Comparison of ENCODE assay signal across 8 cellular contexts in genomic region chr1:84573967-84574842, GRCh38. TPM values are rescaled to one million over a fixed set of nuclear protein-coding genes. Genes with fewer than 3 reads are reported as not detected.
A peak's percentile ranks its signal among the peaks of the same experiment; 100 is the strongest.
DNase-seq lines count a peak whose midpoint lies in the region; FAIRE-seq and TF ChIP-seq lines count a peak whose summit lies in the region.

TSS of gene CTBS (minus strand) at chr1:84574440. CDS start at chr1:84574415, 25 bp downstream.

- peaks cover 6% of the 10 kb centered on the region for H3F3A ChIP-seq in MM.1S (ENCODE audit: insufficient read depth, low read length)

- no peaks in the 10 kb centered on the region for H3K27me3 ChIP-seq in MM.1S (replicated peaks; ENCODE audit: insufficient read depth, low read length)
- H3K27me3 ChIP-seq in SJSA1 (replicated peaks): no peaks in the 10 kb centered on the region
- no peaks in the 10 kb centered on the region for H3K27me3 ChIP-seq in neuronal stem cell (ENCODE audit: control insufficient read depth in 3 of 3, insufficient read depth in 3 of 3, low read depth in 1 of 3, low read length in 3 of 3)

- no peaks in the 10 kb centered on the region for H3K4me1 ChIP-seq in MM.1S (ENCODE audit: low read length)
- H3K4me1 ChIP-seq in SJSA1 (replicated peaks): peaks cover 24% of the 10 kb centered on the region
- peaks cover 2 to 4% of the 10 kb centered on the region in 2 donors for H3K4me1 ChIP-seq in neuronal stem cell (ENCODE audit: control insufficient read depth in 2 of 2, insufficient read depth in 1 of 2, low read depth in 1 of 2, low read length in 2 of 2)

- peak within 1 kb of the TSS; percentile 91 for H3K9ac ChIP-seq in MM.1S (ENCODE audit: low read length)
- peak within 1 kb of the TSS; percentile 95 for H3K9ac ChIP-seq in neuronal stem cell (ENCODE audit: low read depth, low read length, poor library complexity)

- peaks cover 28% of the 10 kb centered on the region for H3K4me1 Mint-ChIP-seq in activated naive CD4-positive, alpha-beta T cell treated with anti-CD3 and anti-CD28 coated beads for 36 hours (ENCODE audit: low read depth)

- peak within 1 kb of the TSS; percentile 56 for H3K14ac ChIP-seq in neuronal stem cell (ENCODE audit: low read length)

- peak within 1 kb of the TSS; percentile 98 for H3K18ac ChIP-seq in neuronal stem cell (ENCODE audit: low read length)

- H3K36me3 Mint-ChIP-seq in activated naive CD4-positive, alpha-beta T cell treated with anti-CD3 and anti-CD28 coated beads for 36 hours (ENCODE audit: low read depth): peaks cover 28% of the 10 kb centered on the region

- H2BK120ac ChIP-seq in neuronal stem cell (ENCODE audit: low read depth, low read length): no peak within 1 kb of the TSS

- no peaks in the 10 kb centered on the region for H3K79me2 ChIP-seq in MM.1S (ENCODE audit: low read length)

- peak within 1 kb of the TSS; percentile 98 for H3K27ac ChIP-seq in MM.1S (ENCODE audit: low read length)
- peak within 1 kb of the TSS; percentile 95 for H3K27ac ChIP-seq in SJSA1
- H3K27ac ChIP-seq in neuronal stem cell (replicated peaks; ENCODE audit: low read length): peak within 1 kb of the TSS; percentile 76

- H3K79me1 ChIP-seq in neuronal stem cell (ENCODE audit: low read depth, low read length): no peaks in the 10 kb centered on the region

- no peak within 1 kb of the TSS for H4K91ac ChIP-seq in neuronal stem cell (ENCODE audit: low read depth, low read length, poor library complexity)

- H2BK5ac ChIP-seq in neuronal stem cell (ENCODE audit: low read length): peak within 1 kb of the TSS; percentile 75

- peak within 1 kb of the TSS; percentile 95 for H3K4me3 Mint-ChIP-seq in activated naive CD4-positive, alpha-beta T cell treated with anti-CD3 and anti-CD28 coated beads for 36 hours

- no peaks in the 10 kb centered on the region for H3K9me2 ChIP-seq in MM.1S (replicated peaks; ENCODE audit: insufficient read depth, low read length)

- H3K9me3 ChIP-seq in MM.1S (replicated peaks; ENCODE audit: insufficient read depth, low read length) (no peaks in the 10 kb centered on the region), SJSA1 (replicated peaks) (no peaks in the 10 kb centered on the region), neuronal stem cell (replicated peaks in 1 of 2; ENCODE audit: control insufficient read depth in 2 of 2, insufficient read depth in 1 of 2, low read depth in 1 of 2, low read length in 2 of 2) (no peaks in the 10 kb centered on the region)

- no peak for TF ChIP-seq CTCF in MM.1S (IDR thresholded peaks at IDR 0.05; ENCODE audit: low read length)
- no peak for TF ChIP-seq CTCF in subcutaneous adipose tissue (IDR thresholded peaks at IDR 0.05; ENCODE audit: low read depth)

- no peak for FAIRE-seq in frontal cortex (lab: Jason Lieb, UNC)

- H4K20me1 ChIP-seq in MM.1S (ENCODE audit: insufficient read depth, low read length): no peaks in the 10 kb centered on the region

- peak within 1 kb of the TSS; percentile 74 for H3K4me3 ChIP-seq in MM.1S (ENCODE audit: low read length)
- peak within 1 kb of the TSS; percentile 65 for H3K4me3 ChIP-seq in SJSA1
- H3K4me3 ChIP-seq in neuronal stem cell (ENCODE audit: low read length in 2 of 2): peak within 1 kb of the TSS; percentile 55 to 86

- DNase-seq in GF-D8 (lab: John Stamatoyannopoulos, UW) (peak; percentile 88), HCEC 1CT (peak; percentile 84), MM.1S (peak; percentile 79), SJSA1 (ENCODE audit: low read depth in 1 of 2, low spot score in 2 of 2) (peak; percentile 87 to 92), frontal cortex (ENCODE audit: low spot score in 2 of 2) (peak; percentile 89 to 97), neuronal stem cell (ENCODE audit: low spot score) (peak; percentile 78)
- peak; percentile 86 for DNase-seq in activated naive CD4-positive, alpha-beta T cell treated with anti-CD3 and anti-CD28 coated beads for 36 hours

- no peak within 1 kb of the TSS for H2AK5ac ChIP-seq in neuronal stem cell (ENCODE audit: low read depth, low read length)

- H3K36me3 ChIP-seq in MM.1S (replicated peaks; ENCODE audit: insufficient read depth, low read length) (no peaks in the 10 kb centered on the region), SJSA1 (peaks cover 14% of the 10 kb centered on the region), neuronal stem cell (replicated peaks in 1 of 2; ENCODE audit: control insufficient read depth in 2 of 2, insufficient read depth in 2 of 2, low read length in 2 of 2) (peaks cover 0 to 7% of the 10 kb centered on the region in 2 donors)

- CTCF ChIA-PET in activated naive CD4-positive, alpha-beta T cell treated with anti-CD3 and anti-CD28 coated beads for 36 hours (lab: Charles Lee): interaction anchor here (0.7 to 1.9 kb wide), 8 partner anchors 46 to 428 kb away, joined by 3 to 9 read pairs (median 4); partner anchors contain the start of genes GNG5 and SPATA1

- WGBS in neuronal stem cell (ENCODE audit: extremely low coverage in 2 of 2, insufficient read length in 2 of 2, insufficient replicate concordance in 1 of 2), 2 donors: no CpG with 5 or more reads among the region's 67 CpGs

- peak within 1 kb of the TSS; percentile 72 for H2AFZ ChIP-seq in MM.1S (ENCODE audit: low read length)
- H2AFZ ChIP-seq in neuronal stem cell (ENCODE audit: low read length): peak within 1 kb of the TSS; percentile 95

- peak within 1 kb of the TSS; percentile 98 for H4K8ac ChIP-seq in neuronal stem cell (ENCODE audit: low read depth, low read length)

- intact Hi-C loops in activated naive CD4-positive, alpha-beta T cell treated with anti-CD3 and anti-CD28 coated beads for 36 hours (cut with micrococcal nuclease): loop anchor here (1.0 to 5.0 kb wide), 12 partner anchors 25 to 703 kb away; partner anchors contain the start of genes BCL10, GNG5, PRKACB and RPF1

- no peak within 1 kb of the TSS for H3K4ac ChIP-seq in neuronal stem cell (ENCODE audit: low read length)

- H3K23ac ChIP-seq in neuronal stem cell (ENCODE audit: low read depth, low read length, poor library complexity): peak within 1 kb of the TSS; percentile 100

- no peaks in the 10 kb centered on the region for H3K27me3 Mint-ChIP-seq in activated naive CD4-positive, alpha-beta T cell treated with anti-CD3 and anti-CD28 coated beads for 36 hours (ENCODE audit: low read depth)

- H3K9me3 Mint-ChIP-seq in activated naive CD4-positive, alpha-beta T cell treated with anti-CD3 and anti-CD28 coated beads for 36 hours: no peaks in the 10 kb centered on the region

- H3K4me2 ChIP-seq in MM.1S (ENCODE audit: low read depth, low read length) (peak within 1 kb of the TSS; percentile 74), neuronal stem cell (ENCODE audit: insufficient read depth, low read length, poor library complexity, severe bottlenecking) (peak within 1 kb of the TSS; percentile 86)

- H3K27ac Mint-ChIP-seq in activated naive CD4-positive, alpha-beta T cell treated with anti-CD3 and anti-CD28 coated beads for 36 hours: peak within 1 kb of the TSS; percentile 98

- H2BK15ac ChIP-seq in neuronal stem cell (ENCODE audit: low read length): no peak within 1 kb of the TSS

- H2BK12ac ChIP-seq in neuronal stem cell (ENCODE audit: low read length): peak within 1 kb of the TSS; percentile 84

RNA-seq across cellular contexts. Expression of gene CTBS, which starts in this region (rescaled TPM):
- total RNA-seq in SJSA1 (2014; rRNA removed; shearing (Covaris generic)): 22.2 and 22.9 TPM in 2 replicates
- total RNA-seq in activated naive CD4-positive, alpha-beta T cell treated with anti-CD3 and anti-CD28 coated beads for 36 hours: 10 to 100 TPM; 21.1 to 21.2 TPM
- 2.0 TPM for total RNA-seq in frontal cortex
- 5.8 TPM for polyA plus RNA-seq in neuronal stem cell (2013, experiment 1 of 2)
- 6.0 TPM for polyA plus RNA-seq in neuronal stem cell (2013, experiment 2 of 2)
- total RNA-seq in subcutaneous adipose tissue: 10 to 100 TPM; 13.0 to 26.5 (median 20.1) TPM

Comparison
In these comparisons a context has a peak if more than half of its experiments do, and no peak if none do; other contexts are left out.
1. Peak in every context shown above with its lines: DNase-seq, H3K4me3 ChIP-seq and H3K27ac ChIP-seq.